ENCODE assay signal across 19 cellular contexts in genomic region chr2:43165378-43166025, GRCh38.
DNase-seq lines count a peak whose midpoint lies in the region; ATAC-seq and TF ChIP-seq lines count a peak whose summit lies in the region.
"Had no signal": no experiment of that assay in that cellular context is flagged by ENCODE, and none has a peak within 500 bp of the region (broad histone marks: within the 10 kb centered on the region; RNA-seq: fewer than 3 reads in every experiment).

No MANE protein-coding gene starts in this region.

- in situ Hi-C loops in transverse colon (cut with MboI; ENCODE audit: low pct_ligation_motif_present in 1 of 4, low pct_unique_long_range_greater_than_20kb in 1 of 4, low sequenced_read_pairs in 3 of 4): loop anchor here in 2 of 4 donors (5.0 to 10.0 kb wide), 2 partner anchors 49 to 52 kb away; no protein-coding TSS in a partner anchor

- H3K36me3 Mint-ChIP-seq in activated CD4-positive, alpha-beta memory T cell treated with anti-CD3 and anti-CD28 coated beads for 36 hours: no peaks in the 10 kb centered on the region
- H3K36me3 Mint-ChIP-seq in activated CD4-positive, alpha-beta memory T cell treated with anti-CD3 and anti-CD28 coated beads, Interleukin-2, amount 10 ng/mL, durations not matched to agents 7 days and 5 days (ENCODE audit: low read depth): no peaks in the 10 kb centered on the region

- no TSS peak for BruUV-seq in PC-3 (replicated peaks; lab: Mats Ljungman, UMichigan)

- no peak overlapping the region for H3K4me3 Mint-ChIP-seq in activated CD4-positive, alpha-beta memory T cell treated with anti-CD3 and anti-CD28 coated beads for 36 hours
- no peak overlapping the region for H3K4me3 Mint-ChIP-seq in activated CD4-positive, alpha-beta memory T cell treated with anti-CD3 and anti-CD28 coated beads, Interleukin-2, amount 10 ng/mL, durations not matched to agents 7 days and 5 days

- no peaks in the 10 kb centered on the region for H3K9me2 ChIP-seq in PC-3 (replicated peaks; ENCODE audit: low read length)

- CTCF ChIA-PET in activated CD4-positive, alpha-beta memory T cell treated with anti-CD3 and anti-CD28 coated beads for 36 hours (lab: Charles Lee): interaction anchor here (1.5 to 15.7 kb wide), 3 partner anchors 9 to 58 kb away, joined by 3 to 269 read pairs (median 4); partner anchors contain the start of gene ZFP36L2
- CTCF ChIA-PET in activated CD4-positive, alpha-beta memory T cell treated with anti-CD3 and anti-CD28 coated beads, Interleukin-2, amount 10 ng/mL, durations not matched to agents 7 days and 5 days (lab: Charles Lee): interaction anchor here (0.7 to 12.3 kb wide), 2 partner anchors 29 to 57 kb away, joined by 3 to 230 read pairs; partner anchors contain the start of gene ZFP36L2
- CTCF ChIA-PET in PC-3 (lab: Charles Lee): no interaction called here

- H3K4me1 Mint-ChIP-seq in activated CD4-positive, alpha-beta memory T cell treated with anti-CD3 and anti-CD28 coated beads for 36 hours (ENCODE audit: low read depth): peaks cover 61% of the 10 kb centered on the region
- H3K4me1 Mint-ChIP-seq in activated CD4-positive, alpha-beta memory T cell treated with anti-CD3 and anti-CD28 coated beads, Interleukin-2, amount 10 ng/mL, durations not matched to agents 7 days and 5 days: peaks cover 43% of the 10 kb centered on the region

- H3K27ac ChIP-seq in PC-3 (ENCODE audit: low read length) (no peak overlapping the region), transverse colon (peak overlapping the region; percentile 93 to 95 (median 94))
- H3K27ac ChIP-seq: tibial artery had no signal

- DNase-seq in activated CD4-positive, alpha-beta memory T cell treated with anti-CD3 and anti-CD28 coated beads for 36 hours: no peak
- DNase-seq in activated CD4-positive, alpha-beta memory T cell treated with anti-CD3 and anti-CD28 coated beads, Interleukin-2, amount 10 ng/mL, durations not matched to agents 7 days and 5 days: no peak
- DNase-seq in PC-3 (no peak), foreskin fibroblast (no peak), transverse colon (no peak), nucleus accumbens (lab: John Stamatoyannopoulos, UW) (no peak)
- no peak for DNase-seq in activated effector memory CD4-positive, alpha-beta T cell treated with anti-CD3 and anti-CD28 coated beads, Interleukin-2, amount 50 U/mL, for 16 hours
- DNase-seq: ACHN; activated CD8-positive, alpha-beta memory T cell treated with anti-CD3 and anti-CD28 coated beads, Interleukin-2, amount 50 U/mL, for 4 hours; amniotic stem cell; DMS79 treated with DMSO at 0.1 percent for 48 hours; effector CD4-positive, alpha-beta T cell; left cardiac atrium; NCI-H1092 treated with DMSO at 0.1 percent for 48 hours; NCI-H446; occipital lobe; stimulated activated CD4-positive, alpha-beta T cell treated with anti-CD3 and anti-CD28 coated beads, Interleukin-12 subunit alpha, Interleukin-12 subunit beta, amount 100 ng/mL, for 4 hours; tibial artery had no signal

- H3K36me3 ChIP-seq in PC-3 (ENCODE audit: low read depth, low read length) (no peaks in the 10 kb centered on the region; the same call in 1 of the 2 replicates), transverse colon (no peaks in the 10 kb centered on the region)
- H3K36me3 ChIP-seq: tibial artery had no signal

- no peaks in the 10 kb centered on the region for H3K79me2 ChIP-seq in PC-3 (ENCODE audit: low read length)

- peak overlapping the region; percentile 11 for H3K27ac Mint-ChIP-seq in activated CD4-positive, alpha-beta memory T cell treated with anti-CD3 and anti-CD28 coated beads for 36 hours
- no peak overlapping the region for H3K27ac Mint-ChIP-seq in activated CD4-positive, alpha-beta memory T cell treated with anti-CD3 and anti-CD28 coated beads, Interleukin-2, amount 10 ng/mL, durations not matched to agents 7 days and 5 days

- no peak for TF ChIP-seq POLR2A in transverse colon (IDR thresholded peaks at IDR 0.05)

- WGBS in transverse colon (ENCODE audit: low coverage in 1 of 2), 2 donors: 93% methylated on average over 8 of the region's 8 CpGs; no CpG with 5 or more reads in 1 of the 2 donors

- no peaks in the 10 kb centered on the region for H3K27me3 Mint-ChIP-seq in activated CD4-positive, alpha-beta memory T cell treated with anti-CD3 and anti-CD28 coated beads for 36 hours
- no peaks in the 10 kb centered on the region for H3K27me3 Mint-ChIP-seq in activated CD4-positive, alpha-beta memory T cell treated with anti-CD3 and anti-CD28 coated beads, Interleukin-2, amount 10 ng/mL, durations not matched to agents 7 days and 5 days

- H3K4me3 ChIP-seq in PC-3 (ENCODE audit: low read length) (no peak overlapping the region), foreskin fibroblast (ENCODE audit: low read depth in 1 of 2, low read length in 2 of 2) (no peak overlapping the region), transverse colon (no peak overlapping the region)
- H3K4me3 ChIP-seq: tibial artery had no signal

- no peaks in the 10 kb centered on the region for H3F3A ChIP-seq in PC-3 (ENCODE audit: low read length, unreplicated experiment)

- H4K20me1 ChIP-seq in PC-3 (ENCODE audit: low read length): no peaks in the 10 kb centered on the region

- peaks cover 26% of the 10 kb centered on the region for H3K4me1 ChIP-seq in PC-3 (ENCODE audit: insufficient read depth, low read length)
- peaks cover 24 to 75% (median 60%) of the 10 kb centered on the region in 4 donors for H3K4me1 ChIP-seq in transverse colon

- H3K27me3 ChIP-seq in PC-3 (ENCODE audit: low read length) (no peaks in the 10 kb centered on the region), transverse colon (no peaks in the 10 kb centered on the region)
- H3K27me3 ChIP-seq: tibial artery had no signal

- no peak overlapping the region for H2AFZ ChIP-seq in PC-3 (ENCODE audit: low read length)

- TF ChIP-seq EP300 in transverse colon (IDR thresholded peaks at IDR 0.05; ENCODE audit: low read depth): no peak

- no peak overlapping the region for H3K9ac ChIP-seq in PC-3 (ENCODE audit: low read length)

- H3K4me2 ChIP-seq in PC-3 (ENCODE audit: low read length): no peak overlapping the region

- intact Hi-C loops in activated CD4-positive, alpha-beta memory T cell treated with anti-CD3 and anti-CD28 coated beads for 36 hours (cut with micrococcal nuclease): no loop called here
- intact Hi-C loops in PC-3 (cut with micrococcal nuclease) (no loop called here), transverse colon (cut with DNase I; ENCODE audit: low total_unique reads) (no loop called here)

- no peaks in the 10 kb centered on the region for H3K9me3 ChIP-seq in PC-3 (ENCODE audit: low read length)
- no peaks in the 10 kb centered on the region for H3K9me3 ChIP-seq in transverse colon
- H3K9me3 ChIP-seq: tibial artery had no signal

- ATAC-seq in PC-3 (no peak), GM19395 (IDR thresholded peaks at IDR 0.05; ENCODE audit: unreplicated experiment) (no peak)
- ATAC-seq: left cardiac atrium had no signal

- H3K9me3 Mint-ChIP-seq in activated CD4-positive, alpha-beta memory T cell treated with anti-CD3 and anti-CD28 coated beads for 36 hours: no peaks in the 10 kb centered on the region
- H3K9me3 Mint-ChIP-seq in activated CD4-positive, alpha-beta memory T cell treated with anti-CD3 and anti-CD28 coated beads, Interleukin-2, amount 10 ng/mL, durations not matched to agents 7 days and 5 days: no peaks in the 10 kb centered on the region

- peak; percentile 42 for TF ChIP-seq CTCF in PC-3 (conservative IDR thresholded peaks at IDR 0.05; ENCODE audit: low read depth, low read length)
- TF ChIP-seq CTCF in foreskin fibroblast (IDR thresholded peaks at IDR 0.05; ENCODE audit: low read depth, low read length): peak; percentile 3
- TF ChIP-seq CTCF in transverse colon (IDR thresholded peaks at IDR 0.05): no peak

- POLR2A ChIA-PET in activated CD4-positive, alpha-beta memory T cell treated with anti-CD3 and anti-CD28 coated beads for 36 hours (lab: Charles Lee): interaction anchor here (14.3 kb wide), 1 partner anchor 57 kb away, joined by 215 read pairs; the partner anchor contains the start of gene ZFP36L2
- POLR2A ChIA-PET in activated CD4-positive, alpha-beta memory T cell treated with anti-CD3 and anti-CD28 coated beads, Interleukin-2, amount 10 ng/mL, durations not matched to agents 7 days and 5 days (lab: Charles Lee): interaction anchor here (1.9 kb wide), 2 partner anchors 9 to 56 kb away, joined by 6 to 7 read pairs; no protein-coding TSS in a partner anchor
- POLR2A ChIA-PET in PC-3 (lab: Charles Lee; ENCODE audit: unreplicated experiment): interaction anchor here (0.6 kb wide), 1 partner anchor 643 kb away, joined by 3 read pairs; no protein-coding TSS in a partner anchor

Comparison
In these comparisons a context has a peak if more than half of its experiments do, and no peak if none do; other contexts are left out.
1. CTCF ChIP-seq: peak in PC-3 (single experiment) and foreskin fibroblast (single experiment); none in transverse colon (0 of 5).